ENCODE assay signal across 13 cellular contexts in the genomic region with DNA sequence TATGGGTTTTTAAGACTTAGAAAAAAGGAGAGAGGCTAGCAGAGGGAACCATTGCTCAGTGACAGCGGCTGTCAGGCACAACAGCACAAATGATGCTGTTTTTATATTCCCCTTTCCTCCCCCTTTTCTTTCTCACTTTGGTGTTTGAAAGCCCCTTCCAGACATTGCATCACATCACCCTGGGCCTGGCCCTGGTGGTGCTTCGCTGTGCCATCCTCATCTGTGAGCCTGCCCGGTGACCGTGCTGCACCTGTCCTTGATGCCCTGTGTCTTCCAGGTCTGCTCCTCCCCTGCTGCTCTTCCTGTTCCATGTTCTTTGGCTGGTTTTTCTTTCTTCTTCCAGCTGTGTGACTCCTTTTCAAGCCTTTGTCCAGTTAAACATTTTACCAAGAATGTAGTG. TPM values are rescaled to one million over a fixed set of nuclear protein-coding genes. Genes with fewer than 3 reads are reported as not detected.
DNase-seq lines count a peak whose midpoint lies in the region; ATAC-seq and TF ChIP-seq lines count a peak whose summit lies in the region.
"Had no signal": no experiment of that assay in that cellular context is flagged by ENCODE, and none has a peak within 500 bp of the region (broad histone marks: within the 10 kb centered on the region; RNA-seq: fewer than 3 reads in every experiment).

No MANE protein-coding gene starts in this region.

- intact Hi-C loops in right cardiac atrium (cut with DNase I) (no loop called here), spleen (cut with DNase I; ENCODE audit: low total_unique reads) (no loop called here)

- H3K9ac ChIP-seq in adipocyte (ENCODE audit: low read length) = peak overlapping the region; percentile 34

- 45% methylated on average over 4 of the region's 4 CpGs for WGBS in right cardiac atrium
- 63 to 84% (median 78%) methylated on average over 4 of the region's 4 CpGs for WGBS in spleen, 5 donors

- H3K27ac ChIP-seq in right cardiac atrium (ENCODE audit: low read length) (peak overlapping the region; percentile 67), spleen (peak overlapping the region in 5 of 8 donors; percentile 1 to 38 (median 27))
- H3K27ac ChIP-seq: 22Rv1, lower lobe of right lung, suprapubic skin had no signal

- H3K4me1 ChIP-seq in adipocyte (ENCODE audit: control insufficient read depth, insufficient read depth, low read length) (peaks cover 46% of the 10 kb centered on the region), right cardiac atrium (ENCODE audit: control insufficient read depth, insufficient read depth, low read length) (peaks cover 10% of the 10 kb centered on the region), spleen (peaks cover 28 to 87% (median 55%) of the 10 kb centered on the region in 6 donors)

- DNase-seq in NCI-H1417 (lab: John Stamatoyannopoulos, UW) (peak in 2 of 3 experiments; percentile 46 to 79), NCI-H1417 treated with DMSO at 0.1 percent for 48 hours (lab: John Stamatoyannopoulos, UW) (no peak), adipocyte (ENCODE audit: low read depth) (no peak), right cardiac atrium (no peak), spleen (no peak), GM13976 (ENCODE audit: low spot score) (no peak)
- no peak for DNase-seq in stimulated activated CD8-positive, alpha-beta memory T cell treated with anti-CD3 and anti-CD28 coated beads, Interleukin-4, amount 100 ng/mL, for 48 hours
- DNase-seq: lower lobe of right lung, NCI-H1105 treated with DMSO at 0.1 percent for 48 hours, NCI-H510A had no signal

- TF ChIP-seq CTCF in spleen (IDR thresholded peaks at IDR 0.05 in 8 of 11, conservative IDR thresholded peaks at IDR 0.05 in 3 of 11) (no peak), GM13976 (IDR thresholded peaks at IDR 0.05; ENCODE audit: borderline replicate concordance, control extremely low read depth, extremely low read depth, insufficient read depth, missing control alignments) (no peak)

- in situ Hi-C loops in GM13976 (cut with MboI; ENCODE audit: low sequenced_read_pairs, unreplicated experiment) = no loop called here

- no peaks in the 10 kb centered on the region for H3K9me3 ChIP-seq in adipocyte (ENCODE audit: control insufficient read depth, low read length)
- no peaks in the 10 kb centered on the region for H3K9me3 ChIP-seq in right cardiac atrium (ENCODE audit: control insufficient read depth, low read length)
- no peaks in the 10 kb centered on the region for H3K9me3 ChIP-seq in spleen
- H3K9me3 ChIP-seq: lower lobe of right lung, suprapubic skin had no signal

- no peak for TF ChIP-seq POLR2A in spleen (IDR thresholded peaks at IDR 0.05)

- ATAC-seq in right cardiac atrium (peak; percentile 36 to 41), HG03139 (IDR thresholded peaks at IDR 0.05; ENCODE audit: unreplicated experiment) (no peak)

- H3K36me3 ChIP-seq in adipocyte (ENCODE audit: control insufficient read depth, insufficient read depth, low read length, severe bottlenecking) (peaks cover 44% of the 10 kb centered on the region), spleen (peaks cover 0 to 71% (median 50%) of the 10 kb centered on the region in 6 donors)

- H3K27me3 ChIP-seq in adipocyte (replicated peaks; ENCODE audit: control insufficient read depth, insufficient read depth, low read length) = no peaks in the 10 kb centered on the region
- no peaks in the 10 kb centered on the region for H3K27me3 ChIP-seq in right cardiac atrium (ENCODE audit: control insufficient read depth, insufficient read depth)
- no peaks in the 10 kb centered on the region for H3K27me3 ChIP-seq in spleen (replicated peaks in 1 of 7)
- H3K27me3 ChIP-seq: suprapubic skin had no signal

- H3K4me3 ChIP-seq in adipocyte (ENCODE audit: low read length) = peak overlapping the region; percentile 13
- no peak overlapping the region for H3K4me3 ChIP-seq in right cardiac atrium (ENCODE audit: low read length)
- H3K4me3 ChIP-seq in spleen = no peak overlapping the region
- H3K4me3 ChIP-seq: lower lobe of right lung, suprapubic skin had no signal

RNA-seq across cellular contexts. Expression of gene KLC1, which starts 24.8 kb away (rescaled TPM):
- 100 to 1,000 TPM; 110 to 137 (median 129) TPM for total RNA-seq in right cardiac atrium
- 112 TPM for polyA plus RNA-seq in right cardiac atrium
- total RNA-seq in spleen = 100 to 1,000 TPM; 164 to 333 (median 239) TPM
- 100 to 1,000 TPM in 1 of 3 donors, 10 to 100 TPM in 2; 54.1 to 126 (median 75.9) TPM for polyA plus RNA-seq in spleen

Comparison
In these comparisons a context has a peak if more than half of its experiments do, and no peak if none do; other contexts are left out.
1. DNase-seq: peak in NCI-H1417 (2 of 3); none in NCI-H1417 treated with DMSO at 0.1 percent for 48 hours (single experiment), adipocyte (single experiment), right cardiac atrium (0 of 3), spleen (single experiment), GM13976 (single experiment) and stimulated activated CD8-positive, alpha-beta memory T cell treated with anti-CD3 and anti-CD28 coated beads, Interleukin-4, amount 100 ng/mL, for 48 hours (single experiment).